Comparison of ENCODE assay signal across 1 cellular context in genomic region chr12:54388214-54389138, GRCh38.
TF ChIP-seq lines count a peak whose summit lies in the region.

No MANE protein-coding gene starts in this region.

TF ChIP-seq in H1, 55 proteins besides CTCF, POLR2A, EP300 and RAD21:
- no peak for TF ChIP-seq RBBP5 (IDR thresholded peaks at IDR 0.05; ENCODE audit: borderline replicate concordance, low read depth, low read length)
- no peak for TF ChIP-seq USF2 (IDR thresholded peaks at IDR 0.05; ENCODE audit: low read length)
- no peak for TF ChIP-seq TAF7 (optimal IDR thresholded peaks at IDR 0.05; ENCODE audit: borderline replicate concordance, low read depth, low read length)
- no peak for TF ChIP-seq PHF8 (conservative IDR thresholded peaks at IDR 0.05; ENCODE audit: low read depth, low read length)
- TF ChIP-seq POU5F1 (IDR thresholded peaks at IDR 0.05; ENCODE audit: low read depth, low read length), result no peak
- no peak for TF ChIP-seq RNF2 (IDR thresholded peaks at IDR 0.05; ENCODE audit: borderline replicate concordance, low read depth, low read length, missing control alignments, poor library complexity, severe bottlenecking)
- no peak for TF ChIP-seq CHD7 (IDR thresholded peaks at IDR 0.05; ENCODE audit: insufficient replicate concordance, low read length)
- TF ChIP-seq TEAD4 (IDR thresholded peaks at IDR 0.05; ENCODE audit: low read depth, low read length), result no peak
- TF ChIP-seq CHD1 (IDR thresholded peaks at IDR 0.05; ENCODE audit: low read depth, low read length), result no peak
- no peak for TF ChIP-seq SUZ12 (IDR thresholded peaks at IDR 0.05; ENCODE audit: low read length)
- TF ChIP-seq ATF2 (IDR thresholded peaks at IDR 0.05; ENCODE audit: low read length), result no peak
- TF ChIP-seq CEBPB (IDR thresholded peaks at IDR 0.05; ENCODE audit: low read depth, low read length), result no peak
- no peak for TF ChIP-seq YY1 (IDR thresholded peaks at IDR 0.05; ENCODE audit: low read depth, low read length)
